Comparison of ENCODE assay signal across 24 cellular contexts in the genomic region with DNA sequence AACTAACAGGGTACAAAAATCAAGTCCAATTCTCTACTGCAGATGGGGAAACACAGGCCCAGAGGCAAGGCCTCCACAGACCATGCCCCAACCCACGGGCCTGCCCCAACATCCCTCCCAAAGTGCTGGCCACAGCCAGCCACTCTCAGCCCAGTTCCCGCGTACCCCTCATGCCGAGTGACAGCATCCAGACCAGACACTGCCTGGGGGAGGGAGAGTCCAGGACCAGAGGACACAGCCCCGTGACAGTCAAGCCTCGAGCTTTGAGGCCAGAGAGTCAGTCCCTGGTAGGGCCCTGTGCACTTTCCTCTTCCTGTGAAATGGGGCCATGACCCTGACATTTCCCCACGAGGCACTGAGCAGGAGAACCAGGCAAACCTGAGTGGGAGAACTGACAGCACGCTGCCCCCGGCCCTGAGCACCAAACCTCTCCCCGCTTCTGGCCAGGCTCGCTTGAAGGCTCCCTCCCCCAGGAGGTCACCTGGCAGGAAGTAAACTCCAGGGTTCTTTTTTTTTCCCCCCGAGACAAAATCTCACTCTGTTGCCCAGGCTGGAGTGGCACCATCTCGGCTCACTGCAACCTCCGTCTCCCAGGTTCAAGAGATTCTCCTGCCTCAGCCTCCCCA. TPM values are rescaled to one million over a fixed set of nuclear protein-coding genes. Genes with fewer than 3 reads are reported as not detected.
DNase-seq lines count a peak whose midpoint lies in the region; ATAC-seq, FAIRE-seq and TF ChIP-seq lines count a peak whose summit lies in the region.
"Had no signal": no experiment of that assay in that cellular context is flagged by ENCODE, and none has a peak within 500 bp of the region (broad histone marks: within the 10 kb centered on the region; RNA-seq: fewer than 3 reads in every experiment).

No MANE protein-coding gene starts in this region.

- TF ChIP-seq EP300 in H1 (IDR thresholded peaks at IDR 0.05; ENCODE audit: borderline replicate concordance in 1 of 2, low read depth in 2 of 2, low read length in 2 of 2), result no peak

- TF ChIP-seq CTCF in natural killer cell (IDR thresholded peaks at IDR 0.05) (no peak), H1 (IDR thresholded peaks at IDR 0.05; ENCODE audit: control extremely low read depth in 1 of 3, insufficient read depth in 1 of 3, low read depth in 1 of 3, low read length in 3 of 3) (no peak), GM10266 (IDR thresholded peaks at IDR 0.05; ENCODE audit: control insufficient read depth, insufficient read depth, low read depth, missing control alignments) (no peak)

- H2BK120ac ChIP-seq in H1 (replicated peaks; ENCODE audit: low read depth, low read length), result no peak overlapping the region

- H3K27me3 ChIP-seq in H1 (replicated peaks in 1 of 4; ENCODE audit: control insufficient read depth in 3 of 4, extremely low read depth in 1 of 4, insufficient read depth in 3 of 4, low read length in 3 of 4) (no peaks in the 10 kb centered on the region), rectal smooth muscle tissue (ENCODE audit: control insufficient read depth, insufficient read depth, low read length) (no peaks in the 10 kb centered on the region)

- H3K9ac ChIP-seq in H1 (replicated peaks in 1 of 4; ENCODE audit: extremely low read depth in 1 of 4, low read depth in 3 of 4, low read length in 3 of 4) (no peak overlapping the region), rectal smooth muscle tissue (ENCODE audit: low read length) (no peak overlapping the region)

- no peak overlapping the region for H3K18ac ChIP-seq in H1 (ENCODE audit: extremely low read depth, low read length)

- H2BK20ac ChIP-seq in H1 (ENCODE audit: low read length), result no peak overlapping the region

- H3K14ac ChIP-seq in H1 (ENCODE audit: insufficient read length), result no peak overlapping the region

- H3K23ac ChIP-seq in H1 (ENCODE audit: insufficient read length), result no peak overlapping the region

- no peak for ATAC-seq in natural killer cell treated with Interleukin-12 subunit alpha and Interleukin-12 subunit beta and Interleukin-15 and Interleukin-18, amount 100 ng/mL, for 72 hours
- no peak for ATAC-seq in natural killer cell
- ATAC-seq: naive thymus-derived CD4-positive, alpha-beta T cell; PC-3; psoas muscle had no signal

- WGBS in H1 (ENCODE audit: extremely low coverage in 1 of 2, insufficient coverage in 1 of 2, insufficient read length in 1 of 2, insufficient replicate concordance in 2 of 2, low coverage in 1 of 2, low lambda C conversion rate in 2 of 2, missing lambda C conversion rate in 1 of 2), 2 experiments, result 86% methylated on average over 14 of the region's 14 CpGs; no CpG with 5 or more reads in 1 of the 2 experiments

- H3K4me1 Mint-ChIP-seq in natural killer cell treated with Interleukin-12 subunit alpha and Interleukin-12 subunit beta and Interleukin-15 and Interleukin-18, amount 100 ng/mL, for 72 hours (ENCODE audit: low read depth in 2 of 2), result no peaks in the 10 kb centered on the region
- peaks cover 0 to 9% of the 10 kb centered on the region in 2 donors for H3K4me1 Mint-ChIP-seq in natural killer cell
- H3K4me1 Mint-ChIP-seq: naive thymus-derived CD4-positive, alpha-beta T cell had no signal

- no peak overlapping the region for H3K4me2 ChIP-seq in H1 (ENCODE audit: insufficient read depth in 1 of 2, low read depth in 2 of 2, low read length in 2 of 2)

- peaks cover 0 to 18% (median 12%) of the 10 kb centered on the region in 4 experiments; a peak in 6 of 7 replicates for H3K4me1 ChIP-seq in H1 (replicated peaks in 1 of 4; ENCODE audit: control insufficient read depth in 3 of 4, insufficient read depth in 4 of 4, low read length in 3 of 4)
- H3K4me1 ChIP-seq in rectal smooth muscle tissue (ENCODE audit: control insufficient read depth, insufficient read depth, low read length), result peaks cover 18% of the 10 kb centered on the region

- POLR2A ChIA-PET in H1 (lab: Charles Lee; ENCODE audit: partially characterized antibody), result interaction anchor here (0.8 to 2.4 kb wide), 4 partner anchors 16 to 60 kb away, joined by 3 to 10 read pairs (median 3); partner anchors contain the start of genes RAB5IF and TGIF2

- H3K4me3 Mint-ChIP-seq in natural killer cell treated with Interleukin-12 subunit alpha and Interleukin-12 subunit beta and Interleukin-15 and Interleukin-18, amount 100 ng/mL, for 72 hours, result no peak overlapping the region
- no peak overlapping the region for H3K4me3 Mint-ChIP-seq in natural killer cell
- H3K4me3 Mint-ChIP-seq: CD4-positive, alpha-beta T cell; naive thymus-derived CD4-positive, alpha-beta T cell had no signal

- TF ChIP-seq RAD21 in H1 (IDR thresholded peaks at IDR 0.05 in 1 of 2, conservative IDR thresholded peaks at IDR 0.05 in 1 of 2; ENCODE audit: low read depth in 2 of 2, low read length in 2 of 2), result no peak

- H3K4me3 ChIP-seq in H1 (ENCODE audit: extremely low read depth in 1 of 4, insufficient read depth in 2 of 4, low read depth in 3 of 4, low read length in 4 of 4) (no peak overlapping the region), rectal smooth muscle tissue (ENCODE audit: low read length) (peak overlapping the region; percentile 48)
- H3K4me3 ChIP-seq: lung, psoas muscle had no signal

- no peaks in the 10 kb centered on the region for H3K36me3 Mint-ChIP-seq in natural killer cell treated with Interleukin-12 subunit alpha and Interleukin-12 subunit beta and Interleukin-15 and Interleukin-18, amount 100 ng/mL, for 72 hours
- H3K36me3 Mint-ChIP-seq in natural killer cell, result no peaks in the 10 kb centered on the region
- H3K36me3 Mint-ChIP-seq: naive thymus-derived CD4-positive, alpha-beta T cell had no signal

- no peak overlapping the region for H2AK5ac ChIP-seq in H1 (ENCODE audit: low read depth, low read length)

- peaks cover 0 to 22% of the 10 kb centered on the region in 2 experiments; a peak in 1 of 4 replicates for H3K79me2 ChIP-seq in H1 (ENCODE audit: control insufficient read depth in 1 of 2, insufficient read depth in 2 of 2, low read length in 2 of 2)

- no peak overlapping the region for H4K5ac ChIP-seq in H1 (ENCODE audit: insufficient read length, low read depth, low read length)

- DNase-seq in natural killer cell treated with Interleukin-12 subunit alpha and Interleukin-12 subunit beta and Interleukin-15 and Interleukin-18, amount 100 ng/mL, for 72 hours (ENCODE audit: low spot score), result peak; percentile 20
- DNase-seq in natural killer cell, result no peak
- no peak for DNase-seq in H1 (ENCODE audit: low read depth in 1 of 2, low spot score in 2 of 2)
- DNase-seq in GM10266 (ENCODE audit: extremely low spot score), result no peak
- no peak for DNase-seq in NCI-H1048 (lab: John Stamatoyannopoulos, UW)
- DNase-seq in G401 (ENCODE audit: low spot score), result no peak
- DNase-seq in NCI-H345 (lab: John Stamatoyannopoulos, UW), result no peak
- DNase-seq: activated CD4-positive, alpha-beta T cell treated with anti-CD3 and anti-CD28 coated beads, Interleukin-2, amount 50 U/mL, for 4 hours; CD4-positive, alpha-beta T cell; cerebellar nuclear complex; DMS 273 treated with DMSO at 0.1 percent for 48 hours; effector CD4-positive, alpha-beta T cell; GDM1; hypothalamus; naive thymus-derived CD4-positive, alpha-beta T cell; NCI-H1694; NCI-H82; PC-3; stimulated activated CD4-positive, alpha-beta T cell treated with anti-CD3 and anti-CD28 coated beads, Interleukin-4, amount 100 ng/mL, for 24 hours had no signal

- H3K56ac ChIP-seq in H1 (replicated peaks; ENCODE audit: insufficient read length, low read depth, low read length), result no peak overlapping the region

- peaks cover 6 to 14% of the 10 kb centered on the region in 2 experiments for H4K20me1 ChIP-seq in H1 (replicated peaks in 1 of 2; ENCODE audit: control insufficient read depth in 1 of 2, insufficient read depth in 2 of 2, low read length in 2 of 2)

- H4K91ac ChIP-seq in H1 (replicated peaks; ENCODE audit: insufficient read length, low read length), result no peak overlapping the region

- H3K27ac ChIP-seq in H1 (ENCODE audit: low read depth, low read length), result no peak overlapping the region
- H3K27ac ChIP-seq in rectal smooth muscle tissue (ENCODE audit: low read depth, low read length), result peak overlapping the region; percentile 64
- H3K27ac ChIP-seq: psoas muscle had no signal

- TF ChIP-seq POLR2A in H1 (IDR thresholded peaks at IDR 0.05; ENCODE audit: control extremely low read depth in 1 of 2, low read depth in 2 of 2, low read length in 2 of 2), result no peak

- CTCF ChIA-PET in H1 (lab: Charles Lee; ENCODE audit: partially characterized antibody), result interaction anchor here (0.5 to 3.4 kb wide), 9 partner anchors 9 to 84 kb away, joined by 3 to 19 read pairs (median 3); partner anchors contain the start of gene RAB5IF

- no peak overlapping the region for H2BK12ac ChIP-seq in H1 (ENCODE audit: low read depth, low read length)

- no peak overlapping the region for H2AFZ ChIP-seq in H1 (ENCODE audit: low read length)

- no peak overlapping the region for H2BK5ac ChIP-seq in H1 (ENCODE audit: low read depth, low read length)

- peaks cover 3% of the 10 kb centered on the region; the same call in 1 of the 2 replicates for H3K23me2 ChIP-seq in H1 (ENCODE audit: low read depth, low read length)

- no peaks in the 10 kb centered on the region for H3K9me3 Mint-ChIP-seq in natural killer cell treated with Interleukin-12 subunit alpha and Interleukin-12 subunit beta and Interleukin-15 and Interleukin-18, amount 100 ng/mL, for 72 hours
- H3K9me3 Mint-ChIP-seq in natural killer cell, result no peaks in the 10 kb centered on the region
- H3K9me3 Mint-ChIP-seq: CD4-positive, alpha-beta T cell; naive thymus-derived CD4-positive, alpha-beta T cell had no signal

- H3K9me3 ChIP-seq in H1 (ENCODE audit: insufficient read depth in 2 of 2, low read depth in 1 of 2, low read length in 1 of 2), result no peaks in the 10 kb centered on the region
- H3K9me3 ChIP-seq: psoas muscle had no signal

- no peak overlapping the region for H3K4ac ChIP-seq in H1 (replicated peaks; ENCODE audit: insufficient read length, low read depth, low read length)

- peaks cover 0 to 2% (median 0%) of the 10 kb centered on the region in 4 experiments; a peak in 3 of 8 replicates for H3K36me3 ChIP-seq in H1 (ENCODE audit: control insufficient read depth in 2 of 4, insufficient read depth in 4 of 4, low read length in 3 of 4)
- peaks cover 19% of the 10 kb centered on the region for H3K36me3 ChIP-seq in rectal smooth muscle tissue (ENCODE audit: control insufficient read depth, insufficient read depth, low read length)

- H2BK15ac ChIP-seq in H1 (ENCODE audit: low read length), result no peak overlapping the region

- peaks cover 9% of the 10 kb centered on the region for H3K79me1 ChIP-seq in H1 (ENCODE audit: low read depth, low read length)

- in situ Hi-C loops in G401 (cut with HindIII; ENCODE audit: low sequenced_read_pairs), result no loop called here

- intact Hi-C loops in natural killer cell (cut with micrococcal nuclease), result no loop called here

- no peaks in the 10 kb centered on the region for H3K27me3 Mint-ChIP-seq in natural killer cell treated with Interleukin-12 subunit alpha and Interleukin-12 subunit beta and Interleukin-15 and Interleukin-18, amount 100 ng/mL, for 72 hours
- H3K27me3 Mint-ChIP-seq in natural killer cell (ENCODE audit: low read depth in 2 of 2), result no peaks in the 10 kb centered on the region
- H3K27me3 Mint-ChIP-seq: CD4-positive, alpha-beta T cell; naive thymus-derived CD4-positive, alpha-beta T cell had no signal

- H4K8ac ChIP-seq in H1 (ENCODE audit: extremely low read depth, insufficient read depth, low read length), result peak overlapping the region; percentile 4; the same call in 1 of the 2 replicates

- FAIRE-seq in H1 (lab: Jason Lieb, UNC), result no peak
- FAIRE-seq: frontal cortex, islet of Langerhans had no signal

- H3K27ac Mint-ChIP-seq in natural killer cell treated with Interleukin-12 subunit alpha and Interleukin-12 subunit beta and Interleukin-15 and Interleukin-18, amount 100 ng/mL, for 72 hours, result no peak overlapping the region
- H3K27ac Mint-ChIP-seq in natural killer cell, result no peak overlapping the region
- H3K27ac Mint-ChIP-seq: CD4-positive, alpha-beta T cell had no signal

RNA-seq across cellular contexts. Expression of gene MYL9, which starts 4.9 kb away (rescaled TPM):
- under 1 TPM in 1 of 2 donors, not detected in 1; 0.76 TPM for total RNA-seq in natural killer cell treated with Interleukin-12 subunit alpha and Interleukin-12 subunit beta and Interleukin-15 and Interleukin-18, amount 100 ng/mL, for 72 hours
- total RNA-seq in natural killer cell, result 10 to 100 TPM in 1 of 3 donors, 1 to 10 TPM in 2; 2.7 to 13.5 (median 2.7) TPM
- 193 TPM in 2 replicates for total RNA-seq in H1 (2021; fragmentation: NEBNext Ultra II Directional; extraction: Animal tissue kit (Norgen Biotek cat#: 25700))
- polyA plus RNA-seq in H1 (2011; rRNA removed), result 26.8 and 33.6 TPM in 2 replicates
- polyA plus RNA-seq in H1 (2011; cell fraction: cytosol; rRNA removed), result 26.1 TPM
- 27.8 TPM for polyA plus RNA-seq in H1 (2011; cell fraction: nucleus; rRNA removed)
- polyA plus RNA-seq in H1 (2012, experiment 1 of 2), result 116 to 146 TPM (median 142 TPM) in 4 replicates
- polyA plus RNA-seq in H1 (2012, experiment 2 of 2), result 93.0 TPM
- 124 TPM for polyA plus RNA-seq in H1 (2013, experiment 1 of 2)
- polyA plus RNA-seq in H1 (2013, experiment 2 of 2), result 130 TPM
- 14.4 and 18.9 TPM in 2 replicates for polyA minus RNA-seq in H1 (2011; rRNA and poly(A)+ RNA removed)
- 50.8 TPM for polyA minus RNA-seq in H1 (2011; cell fraction: cytosol; rRNA and poly(A)+ RNA removed)
- polyA minus RNA-seq in H1 (2011; cell fraction: nucleus; rRNA and poly(A)+ RNA removed), result 14.0 TPM
- 28.2 and 41.4 TPM in 2 replicates for total RNA-seq in G401 (2014; rRNA removed; shearing (Covaris generic))
- total RNA-seq: CD4-positive, alpha-beta T cell had no signal
- polyA plus RNA-seq: naive thymus-derived CD4-positive, alpha-beta T cell had no signal

RNA-seq across cellular contexts. Expression of gene TGIF2, which starts 27.2 kb away (rescaled TPM):
- total RNA-seq in natural killer cell treated with Interleukin-12 subunit alpha and Interleukin-12 subunit beta and Interleukin-15 and Interleukin-18, amount 100 ng/mL, for 72 hours, result 10 to 100 TPM; 23.2 to 38.5 TPM
- 10 to 100 TPM; 19.9 to 28.5 (median 25.9) TPM for total RNA-seq in natural killer cell
- 76.7 and 77.7 TPM in 2 replicates for total RNA-seq in H1 (2021; fragmentation: NEBNext Ultra II Directional; extraction: Animal tissue kit (Norgen Biotek cat#: 25700))
- polyA plus RNA-seq in H1 (2011; rRNA removed), result 49.7 and 74.5 TPM in 2 replicates
- polyA plus RNA-seq in H1 (2011; cell fraction: cytosol; rRNA removed), result 47.5 TPM
- polyA plus RNA-seq in H1 (2011; cell fraction: nucleus; rRNA removed), result 57.4 TPM
- 32.6 to 40.3 TPM (median 35.4 TPM) in 4 replicates for polyA plus RNA-seq in H1 (2012, experiment 1 of 2)
- 37.6 TPM for polyA plus RNA-seq in H1 (2012, experiment 2 of 2)
- 52.6 TPM for polyA plus RNA-seq in H1 (2013, experiment 1 of 2)
- 60.1 TPM for polyA plus RNA-seq in H1 (2013, experiment 2 of 2)
- 42.7 and 55.0 TPM in 2 replicates for polyA minus RNA-seq in H1 (2011; rRNA and poly(A)+ RNA removed)
- polyA minus RNA-seq in H1 (2011; cell fraction: cytosol; rRNA and poly(A)+ RNA removed), result 37.8 TPM
- polyA minus RNA-seq in H1 (2011; cell fraction: nucleus; rRNA and poly(A)+ RNA removed), result 20.0 TPM
- 17.0 and 17.2 TPM in 2 replicates for total RNA-seq in G401 (2014; rRNA removed; shearing (Covaris generic))

RNA-seq across cellular contexts. Expression of gene RAB5IF, which starts 59.4 kb away (rescaled TPM):
- total RNA-seq in natural killer cell treated with Interleukin-12 subunit alpha and Interleukin-12 subunit beta and Interleukin-15 and Interleukin-18, amount 100 ng/mL, for 72 hours, result 100 to 1,000 TPM; 209 to 243 TPM
- 100 to 1,000 TPM; 158 to 265 (median 247) TPM for total RNA-seq in natural killer cell
- 94.2 and 95.5 TPM in 2 replicates for total RNA-seq in H1 (2021; fragmentation: NEBNext Ultra II Directional; extraction: Animal tissue kit (Norgen Biotek cat#: 25700))
- polyA plus RNA-seq in H1 (2011; rRNA removed), result 98.4 and 148 TPM in 2 replicates
- 114 TPM for polyA plus RNA-seq in H1 (2011; cell fraction: cytosol; rRNA removed)
- 38.7 TPM for polyA plus RNA-seq in H1 (2011; cell fraction: nucleus; rRNA removed)
- polyA plus RNA-seq in H1 (2012, experiment 1 of 2), result 75.0 to 122 TPM (median 90.1 TPM) in 4 replicates
- 222 TPM for polyA plus RNA-seq in H1 (2012, experiment 2 of 2)
- polyA plus RNA-seq in H1 (2013, experiment 1 of 2), result 120 TPM
- 134 TPM for polyA plus RNA-seq in H1 (2013, experiment 2 of 2)
- 33.6 and 51.7 TPM in 2 replicates for polyA minus RNA-seq in H1 (2011; rRNA and poly(A)+ RNA removed)
- 50.3 TPM for polyA minus RNA-seq in H1 (2011; cell fraction: cytosol; rRNA and poly(A)+ RNA removed)
- 18.1 TPM for polyA minus RNA-seq in H1 (2011; cell fraction: nucleus; rRNA and poly(A)+ RNA removed)
- 162 and 192 TPM in 2 replicates for total RNA-seq in G401 (2014; rRNA removed; shearing (Covaris generic))
